In genomic region chr12:19752712-19753111, GRCh38 we compare ENCODE assay signal across 20 cellular contexts.
A peak's percentile ranks its signal among the peaks of the same experiment; 100 is the strongest.
DNase-seq lines count a peak whose midpoint lies in the region; ATAC-seq and TF ChIP-seq lines count a peak whose summit lies in the region.
"Had no signal": no experiment of that assay in that cellular context is flagged by ENCODE, and none has a peak within 500 bp of the region (broad histone marks: within the 10 kb centered on the region; RNA-seq: fewer than 3 reads in every experiment).

No MANE protein-coding gene starts in this region.

- H3K4me1 ChIP-seq in HCT116 (ENCODE audit: control insufficient read depth in 1 of 2, insufficient read depth in 2 of 2, low read length in 2 of 2), result no peaks in the 10 kb centered on the region
- H3K4me1 ChIP-seq in endodermal cell (ENCODE audit: control insufficient read depth, insufficient read depth, low read length), result no peaks in the 10 kb centered on the region
- no peaks in the 10 kb centered on the region for H3K4me1 ChIP-seq in mesendoderm (ENCODE audit: control insufficient read depth, low read depth, low read length)
- peaks cover 9% of the 10 kb centered on the region for H3K4me1 ChIP-seq in left ventricle myocardium inferior

- no peaks in the 10 kb centered on the region for H4K20me1 ChIP-seq in HCT116 (ENCODE audit: insufficient read depth)

- no peak for TF ChIP-seq RAD21 in HCT116 (IDR thresholded peaks at IDR 0.05; ENCODE audit: low read depth)

- H3K9me3 ChIP-seq in HCT116 (ENCODE audit: control insufficient read depth in 1 of 2, insufficient read depth in 1 of 2, low read depth in 1 of 2, low read length in 2 of 2) (peaks cover 0 to 5% of the 10 kb centered on the region in 2 experiments; a peak in 1 of 4 replicates), endodermal cell (ENCODE audit: control insufficient read depth, low read length) (peaks cover 8% of the 10 kb centered on the region), left ventricle myocardium inferior (replicated peaks) (peaks cover 38% of the 10 kb centered on the region)

- H2BK15ac ChIP-seq in mesendoderm (replicated peaks; ENCODE audit: low read depth), result no peak overlapping the region

- no peak for ATAC-seq in HCT116
- ATAC-seq in HG02571 (IDR thresholded peaks at IDR 0.05; ENCODE audit: unreplicated experiment), result no peak

- no peak overlapping the region for H2AK5ac ChIP-seq in mesendoderm (ENCODE audit: low read length)

- no peak overlapping the region for H2BK5ac ChIP-seq in mesendoderm (ENCODE audit: low read length)

- no peak overlapping the region for H2AFZ ChIP-seq in HCT116 (ENCODE audit: low read depth, low read length, poor library complexity, severe bottlenecking)

- no peak overlapping the region for H3K4me2 ChIP-seq in HCT116 (ENCODE audit: low read length)
- H3K4me2 ChIP-seq in mesendoderm (ENCODE audit: low read length), result no peak overlapping the region

- H3K9me3 Mint-ChIP-seq in endodermal cell, result peaks cover 33% of the 10 kb centered on the region

- H3K56ac ChIP-seq in mesendoderm (ENCODE audit: low read length), result no peak overlapping the region

- H3K36me3 Mint-ChIP-seq in endodermal cell (ENCODE audit: low read depth), result peaks cover 3% of the 10 kb centered on the region

- no peak overlapping the region for H3K4ac ChIP-seq in mesendoderm (ENCODE audit: low read depth, low read length)

- DNase-seq in HCT116 (ENCODE audit: low read depth, low spot score) (no peak), NCI-H226 (peak; percentile 12), endodermal cell (no peak), mesendoderm (peak; percentile 7), activated gamma-delta T cell (lab: John Stamatoyannopoulos, UW) (no peak), left ventricle myocardium inferior (no peak)
- DNase-seq in activated CD4-positive, alpha-beta T cell treated with anti-CD3 and anti-CD28 coated beads, Interleukin-2, amount 50 U/mL, for 1 hour, result no peak
- DNase-seq: ACHN; C1 segment of cervical spinal cord; Calu3; CD4-positive, alpha-beta T cell; DMS 273 treated with DMSO at 0.1 percent for 48 hours; DMS79; EL; GOT3; H9; HFFc6 had no signal

- POLR2A ChIA-PET in HCT116 (lab: Charles Lee), result no interaction called here

- RAD21 ChIA-PET in HCT116 (lab: Charles Lee; ENCODE audit: low non-redundant PET in 1 of 2, low total read pairs in 2 of 2, uncharacterized antibody in 2 of 2, unreplicated experiment in 2 of 2), result no interaction called here

- H3K27ac ChIP-seq in HCT116 (ENCODE audit: low read depth, low read length) (no peak overlapping the region), endodermal cell (ENCODE audit: low read depth, low read length) (no peak overlapping the region), mesendoderm (ENCODE audit: low read depth, low read length) (no peak overlapping the region), left ventricle myocardium inferior (replicated peaks) (no peak overlapping the region)
- H3K27ac ChIP-seq: HL-60 had no signal

- intact Hi-C loops in HCT116 (cut with micrococcal nuclease) (no loop called here), left ventricle myocardium inferior (cut with micrococcal nuclease) (loop anchor here (10.0 kb wide), 1 partner anchor 472 kb away; no protein-coding TSS in a partner anchor)

- H3K4me3 ChIP-seq in HCT116 (replicated peaks in 1 of 2; ENCODE audit: low read depth in 1 of 2, low read length in 2 of 2) (no peak overlapping the region), endodermal cell (ENCODE audit: low read length) (peak overlapping the region; percentile 12), mesendoderm (ENCODE audit: low read length) (no peak overlapping the region), left ventricle myocardium inferior (no peak overlapping the region)

- BruUV-seq in HCT116 (replicated peaks; lab: Mats Ljungman, UMichigan), result no TSS peak

- H3K27ac Mint-ChIP-seq in endodermal cell, result no peak overlapping the region
- H3K27ac Mint-ChIP-seq: B cell; CD4-positive, alpha-beta T cell; H9; HFFc6 had no signal

- H3K9ac ChIP-seq in HCT116 (ENCODE audit: low read length) (no peak overlapping the region), endodermal cell (ENCODE audit: extremely low read depth, low read length, poor library complexity, severe bottlenecking) (no peak overlapping the region), mesendoderm (ENCODE audit: low read length) (no peak overlapping the region)

- no peak overlapping the region for H4K8ac ChIP-seq in mesendoderm (ENCODE audit: low read depth, low read length)

- TF ChIP-seq CTCF in HCT116 (IDR thresholded peaks at IDR 0.05 in 2 of 3, conservative IDR thresholded peaks at IDR 0.05 in 1 of 3; ENCODE audit: borderline replicate concordance in 1 of 3, insufficient read depth in 1 of 3, low read depth in 2 of 3, low read length in 2 of 3), result no peak
- no peak for TF ChIP-seq CTCF in endodermal cell (conservative IDR thresholded peaks at IDR 0.05)
- no peak for TF ChIP-seq CTCF in left ventricle myocardium inferior (IDR thresholded peaks at IDR 0.05; ENCODE audit: borderline replicate concordance)

- H3K79me2 ChIP-seq in HCT116 (ENCODE audit: insufficient read depth, low read length) (no peaks in the 10 kb centered on the region), mesendoderm (ENCODE audit: control insufficient read depth, insufficient read depth, low read length) (no peaks in the 10 kb centered on the region)

- 86 to 89% methylated on average over 3 of the region's 3 CpGs for WGBS in endodermal cell (ENCODE audit: insufficient coverage in 1 of 2, insufficient read length in 1 of 2), 2 experiments
- WGBS in mesendoderm (ENCODE audit: extremely low coverage, insufficient coverage, low lambda C conversion rate), result no CpG with 5 or more reads among the region's 3 CpGs

- H3K79me1 ChIP-seq in mesendoderm (ENCODE audit: low read length), result no peaks in the 10 kb centered on the region

- TF ChIP-seq POLR2A in HCT116 (IDR thresholded peaks at IDR 0.05; ENCODE audit: borderline replicate concordance, extremely low read depth, insufficient read depth, insufficient read length), result no peak

- H3K36me3 ChIP-seq in HCT116 (ENCODE audit: control insufficient read depth in 1 of 2, insufficient read depth in 2 of 2, low read length in 2 of 2) (no peaks in the 10 kb centered on the region), endodermal cell (ENCODE audit: control insufficient read depth, insufficient read depth, low read length) (no peaks in the 10 kb centered on the region), mesendoderm (ENCODE audit: control insufficient read depth, insufficient read depth, low read length) (no peaks in the 10 kb centered on the region), left ventricle myocardium inferior (peaks cover 3% of the 10 kb centered on the region)

- no peaks in the 10 kb centered on the region for H3K9me2 ChIP-seq in HCT116 (ENCODE audit: insufficient read depth)

- H3K23ac ChIP-seq in mesendoderm (ENCODE audit: low read length), result no peak overlapping the region

- no peaks in the 10 kb centered on the region for H3K27me3 Mint-ChIP-seq in endodermal cell (ENCODE audit: insufficient read depth)
- H3K27me3 Mint-ChIP-seq: B cell; CD4-positive, alpha-beta T cell had no signal

- H2BK120ac ChIP-seq in mesendoderm (ENCODE audit: low read depth, low read length), result no peak overlapping the region

- H3K27me3 ChIP-seq in HCT116 (ENCODE audit: insufficient read depth, low read length) (no peaks in the 10 kb centered on the region), endodermal cell (ENCODE audit: control insufficient read depth, insufficient read depth, low read length, poor library complexity, severe bottlenecking) (no peaks in the 10 kb centered on the region), mesendoderm (ENCODE audit: insufficient read depth, low read length, poor library complexity) (no peaks in the 10 kb centered on the region), left ventricle myocardium inferior (ENCODE audit: low read depth) (no peaks in the 10 kb centered on the region)

- H3K18ac ChIP-seq in mesendoderm (ENCODE audit: low read length), result no peak overlapping the region

- H3K4me1 Mint-ChIP-seq in endodermal cell, result peaks cover 2% of the 10 kb centered on the region
- H3K4me1 Mint-ChIP-seq: B cell had no signal

- CTCF ChIA-PET in HCT116 (lab: Charles Lee), result no interaction called here

- H3K4me3 Mint-ChIP-seq in endodermal cell, result no peak overlapping the region
- H3K4me3 Mint-ChIP-seq: B cell; CD4-positive, alpha-beta T cell; H9; HFFc6 had no signal

- H4K5ac ChIP-seq in mesendoderm (ENCODE audit: low read length), result no peak overlapping the region

TF ChIP-seq in HCT116, 20 proteins besides CTCF, POLR2A, EP300 and RAD21:
- no peak for TF ChIP-seq SRF (IDR thresholded peaks at IDR 0.05; ENCODE audit: low read depth)
- peak; percentile 55; the same call in 1 of the 2 replicates for TF ChIP-seq CBX3 (IDR thresholded peaks at IDR 0.05; ENCODE audit: low read depth)

Comparison
In these comparisons a context has a peak if more than half of its experiments do, and no peak if none do; other contexts are left out.
1. DNase-seq: peak in NCI-H226 (single experiment) and mesendoderm (single experiment); none in HCT116 (single experiment), endodermal cell (single experiment), activated gamma-delta T cell (single experiment), activated CD4-positive, alpha-beta T cell treated with anti-CD3 and anti-CD28 coated beads, Interleukin-2, amount 50 U/mL, for 1 hour (single experiment) and left ventricle myocardium inferior (single experiment).